ENCODE assay signal across 8 cellular contexts in the genomic region with DNA sequence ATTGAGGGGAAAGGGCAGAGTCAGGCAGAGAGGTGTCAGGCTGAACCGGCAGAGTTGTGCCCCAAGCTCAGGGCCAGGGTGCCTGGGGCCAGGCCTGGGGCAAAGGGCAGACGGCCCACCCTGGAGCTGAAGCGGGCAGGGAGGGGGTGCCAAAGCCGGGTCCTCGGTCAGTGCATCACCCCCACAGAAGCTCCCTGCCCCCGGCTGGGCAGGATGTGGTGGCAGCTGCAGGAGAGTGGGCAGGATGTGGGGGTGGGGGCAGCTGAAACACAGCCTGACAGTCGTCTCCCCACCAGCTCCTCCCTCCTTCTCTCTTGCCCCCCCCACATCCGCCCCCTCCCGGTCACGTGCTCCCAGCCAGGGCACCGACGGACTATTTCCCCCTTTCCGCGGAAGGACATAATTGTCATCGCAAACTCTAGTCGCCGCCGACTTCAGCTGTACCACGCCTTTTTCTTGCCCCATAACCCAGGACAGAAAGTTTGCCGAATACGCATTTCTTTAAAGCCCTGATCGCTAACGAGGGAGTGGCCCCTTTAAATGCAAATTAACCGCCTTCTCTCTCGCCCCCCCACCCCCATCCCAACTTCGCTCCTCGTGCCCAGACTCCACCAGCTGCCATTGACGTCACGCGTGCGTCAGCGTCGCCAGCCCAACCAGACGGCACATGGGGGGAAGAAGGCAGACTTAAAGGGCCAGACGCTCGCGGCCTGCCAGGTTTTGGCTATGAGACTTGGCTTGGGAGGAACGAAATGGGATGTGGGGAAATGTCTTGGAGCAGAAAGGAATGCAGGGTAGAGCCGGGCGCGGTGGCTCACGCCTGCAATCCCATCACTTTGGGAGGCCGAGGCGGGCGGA. TPM values are rescaled to one million over a fixed set of nuclear protein-coding genes. Genes with fewer than 3 reads are reported as not detected.
A peak's percentile ranks its signal among the peaks of the same experiment; 100 is the strongest.
DNase-seq lines count a peak whose midpoint lies in the region; ATAC-seq and TF ChIP-seq lines count a peak whose summit lies in the region.

No MANE protein-coding gene starts in this region.

- peak; percentile 88 for DNase-seq in GM10248 (ENCODE audit: extremely low spot score)
- peak; percentile 98 to 99 for DNase-seq in NCI-H187 (lab: John Stamatoyannopoulos, UW)
- DNase-seq in T-helper 2 cell, result peak; percentile 90 to 100 (median 96)
- DNase-seq in left ventricle myocardium superior, result peak; percentile 100
- peak; percentile 99 for DNase-seq in prostate gland (ENCODE audit: low spot score)
- DNase-seq in ureter (ENCODE audit: low spot score), result peak; percentile 99

- H3K4me1 ChIP-seq in prostate gland (replicated peaks), result peaks cover 9% of the 10 kb centered on the region

- intact Hi-C loops in left ventricle myocardium superior (cut with micrococcal nuclease) (no loop called here), prostate gland (cut with DNase I) (no loop called here)

- CTCF ChIA-PET in GM10248 (lab: Yijun Ruan, JAX), result interaction anchor here (0.9 to 17.2 kb wide), 5 partner anchors 19 to 354 kb away, joined by 3 to 373 read pairs (median 3); no protein-coding TSS in a partner anchor

- TF ChIP-seq CTCF in GM10248 (IDR thresholded peaks at IDR 0.05; ENCODE audit: control extremely low read depth, extremely low read depth, low read depth, missing control alignments) (no peak), prostate gland (IDR thresholded peaks at IDR 0.05) (no peak)

- ATAC-seq in HG02763 (IDR thresholded peaks at IDR 0.05; ENCODE audit: unreplicated experiment) (peak; percentile 35), left ventricle myocardium superior (peak; percentile 55)

- no peaks in the 10 kb centered on the region for H3K36me3 ChIP-seq in prostate gland

- POLR2A ChIA-PET in GM10248 (lab: Yijun Ruan, JAX), result interaction anchor here (0.5 to 1.3 kb wide), 8 partner anchors 13 to 1667 kb away, joined by 3 to 10 read pairs (median 4); no protein-coding TSS in a partner anchor

- peak; percentile 76 for TF ChIP-seq POLR2A in prostate gland (IDR thresholded peaks at IDR 0.05)

- no peaks in the 10 kb centered on the region for H3K27me3 ChIP-seq in prostate gland (replicated peaks; ENCODE audit: insufficient read depth)

- 6% methylated on average over 42 of the region's 45 CpGs for WGBS in prostate gland

- H3K4me3 ChIP-seq in prostate gland, result peak overlapping the region; percentile 3 to 28

- peak overlapping the region; percentile 97 for H3K27ac ChIP-seq in angular gyrus (ENCODE audit: low read depth, low read length)
- H3K27ac ChIP-seq in prostate gland, result peak overlapping the region; percentile 99 to 100

- H3K9me3 ChIP-seq in prostate gland, result no peaks in the 10 kb centered on the region

RNA-seq across cellular contexts. Expression of gene MEF2D, which starts 4.5 kb away (rescaled TPM):
- total RNA-seq in left ventricle myocardium superior (116 TPM), prostate gland (100 to 1,000 TPM in 1 of 2 donors, 10 to 100 TPM in 1; 52.1 to 128 TPM), ureter (55.3 TPM)

Comparison
In these comparisons a context has a peak if more than half of its experiments do, and no peak if none do; other contexts are left out.
1. Peak in every context shown above with its lines: DNase-seq, ATAC-seq, H3K4me3 ChIP-seq and H3K27ac ChIP-seq.